In the genomic region with DNA sequence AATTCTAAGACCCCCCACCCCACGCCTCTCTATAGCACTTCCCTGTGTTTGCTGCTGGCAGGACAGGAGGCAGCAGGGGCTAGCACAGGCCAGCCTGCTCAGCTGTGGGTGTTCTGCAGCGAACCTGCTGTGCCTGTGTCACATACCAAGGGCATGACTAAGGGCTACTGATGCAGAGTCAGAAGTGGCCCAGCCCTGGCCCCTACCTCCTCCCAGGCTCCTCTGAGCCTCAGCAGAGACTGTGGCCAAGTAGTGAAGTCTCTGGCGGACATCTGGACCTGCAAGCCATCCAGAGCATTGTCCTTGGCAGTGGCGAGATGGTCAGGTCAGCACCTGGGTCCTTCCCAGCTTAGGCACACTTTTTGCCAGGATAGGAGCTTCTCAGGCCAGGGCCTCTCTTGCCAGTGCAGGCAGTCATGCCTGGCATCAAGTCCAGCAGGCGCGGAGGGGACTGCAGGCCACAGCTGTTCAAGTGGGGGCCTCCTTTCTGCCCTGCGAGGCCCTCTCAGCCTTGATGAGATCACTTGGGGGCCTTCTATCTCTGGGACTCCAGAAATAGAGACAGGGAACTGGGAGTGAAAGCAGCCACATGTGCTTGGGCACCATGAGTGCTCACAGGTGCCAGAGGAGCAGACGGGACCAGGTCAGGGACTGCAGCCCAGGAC, we compare ENCODE assay signal across 10 cellular contexts.
DNase-seq lines count a peak whose midpoint lies in the region; ATAC-seq and TF ChIP-seq lines count a peak whose summit lies in the region.
"Had no signal": no experiment of that assay in that cellular context is flagged by ENCODE, and none has a peak within 500 bp of the region (broad histone marks: within the 10 kb centered on the region; RNA-seq: fewer than 3 reads in every experiment).

No MANE protein-coding gene starts in this region.

- DNase-seq in Calu3 (peak; percentile 62), MG63 (peak; percentile 79), endodermal cell (peak; percentile 81), mesenteric fat pad (ENCODE audit: low spot score) (peak; percentile 67), thyroid gland (no peak)
- no peak for DNase-seq in stimulated activated CD4-positive, alpha-beta T cell treated with anti-CD3 and anti-CD28 coated beads, Interleukin-2, amount 100 ng/mL, for 48 hours
- DNase-seq: dermis blood vessel endothelial cell had no signal

- intact Hi-C loops in Calu3 (cut with micrococcal nuclease; ENCODE audit: unreplicated experiment) (no loop called here), thyroid gland (cut with DNase I) (no loop called here)

- H3K4me1 Mint-ChIP-seq in Calu3 (ENCODE audit: low read depth, unreplicated experiment) (peaks cover 12% of the 10 kb centered on the region), endodermal cell (no peaks in the 10 kb centered on the region)
- H3K4me1 Mint-ChIP-seq: memory B cell had no signal

- BruUV-seq in Calu3 (replicated peaks; lab: Mats Ljungman, UMichigan): no TSS peak

- H3K27me3 ChIP-seq in MG63: no peaks in the 10 kb centered on the region
- H3K27me3 ChIP-seq in endodermal cell (ENCODE audit: control insufficient read depth, insufficient read depth, low read length, poor library complexity, severe bottlenecking): no peaks in the 10 kb centered on the region
- no peaks in the 10 kb centered on the region for H3K27me3 ChIP-seq in thyroid gland

- H3K4me3 ChIP-seq in MG63 (no peak overlapping the region), endodermal cell (ENCODE audit: low read length) (no peak overlapping the region), thyroid gland (replicated peaks in 1 of 3) (no peak overlapping the region)

- ATAC-seq in GM18867 (IDR thresholded peaks at IDR 0.05; ENCODE audit: unreplicated experiment) (no peak), HG02610 (IDR thresholded peaks at IDR 0.05; ENCODE audit: unreplicated experiment) (no peak)

- no peak for TF ChIP-seq CTCF in Calu3 (IDR thresholded peaks at IDR 0.05; ENCODE audit: unreplicated experiment)
- TF ChIP-seq CTCF in endodermal cell (conservative IDR thresholded peaks at IDR 0.05): no peak
- TF ChIP-seq CTCF in thyroid gland (IDR thresholded peaks at IDR 0.05): no peak

- H3K9ac ChIP-seq in endodermal cell (ENCODE audit: extremely low read depth, low read length, poor library complexity, severe bottlenecking): no peak overlapping the region

- H3K27ac ChIP-seq in endodermal cell (ENCODE audit: low read depth, low read length): no peak overlapping the region
- no peak overlapping the region for H3K27ac ChIP-seq in thyroid gland

- H3K27me3 Mint-ChIP-seq in Calu3 (ENCODE audit: unreplicated experiment) (peaks cover 16% of the 10 kb centered on the region), endodermal cell (ENCODE audit: insufficient read depth) (peaks cover 5% of the 10 kb centered on the region)
- H3K27me3 Mint-ChIP-seq: memory B cell had no signal

- no peaks in the 10 kb centered on the region for H3K36me3 Mint-ChIP-seq in Calu3 (ENCODE audit: insufficient read depth, unreplicated experiment)
- H3K36me3 Mint-ChIP-seq in endodermal cell (ENCODE audit: low read depth): no peaks in the 10 kb centered on the region
- H3K36me3 Mint-ChIP-seq: memory B cell had no signal

- TF ChIP-seq POLR2A in thyroid gland (IDR thresholded peaks at IDR 0.05): no peak

- no peaks in the 10 kb centered on the region for H3K9me3 Mint-ChIP-seq in Calu3 (ENCODE audit: low read depth, unreplicated experiment)
- H3K9me3 Mint-ChIP-seq in endodermal cell: no peaks in the 10 kb centered on the region

- H3K4me3 Mint-ChIP-seq in Calu3 (ENCODE audit: low read depth, unreplicated experiment) (no peak overlapping the region), endodermal cell (no peak overlapping the region)
- H3K4me3 Mint-ChIP-seq: memory B cell had no signal

- H3K9me3 ChIP-seq in MG63 (no peaks in the 10 kb centered on the region), endodermal cell (ENCODE audit: control insufficient read depth, low read length) (no peaks in the 10 kb centered on the region), thyroid gland (no peaks in the 10 kb centered on the region)

- 86 to 91% methylated on average over 4 to 8 of the region's 8 CpGs for WGBS in endodermal cell (ENCODE audit: insufficient coverage in 1 of 2, insufficient read length in 1 of 2), 2 experiments
- WGBS in thyroid gland, 2 donors: 68 to 93% methylated on average over 7 of the region's 8 CpGs

- H3K36me3 ChIP-seq in MG63: no peaks in the 10 kb centered on the region
- H3K36me3 ChIP-seq in endodermal cell (ENCODE audit: control insufficient read depth, insufficient read depth, low read length): no peaks in the 10 kb centered on the region
- H3K36me3 ChIP-seq in thyroid gland: no peaks in the 10 kb centered on the region

- CTCF ChIA-PET in Calu3 (lab: Charles Lee): no interaction called here

- H3K27ac Mint-ChIP-seq in Calu3 (ENCODE audit: unreplicated experiment) (no peak overlapping the region), endodermal cell (no peak overlapping the region)
- H3K27ac Mint-ChIP-seq: memory B cell had no signal

- no peaks in the 10 kb centered on the region for H3K4me1 ChIP-seq in endodermal cell (ENCODE audit: control insufficient read depth, insufficient read depth, low read length)
- H3K4me1 ChIP-seq in thyroid gland: no peaks in the 10 kb centered on the region

Comparison
In these comparisons a context has a peak if more than half of its experiments do, and no peak if none do; other contexts are left out.
1. DNase-seq: peak in Calu3 (single experiment), MG63 (single experiment), endodermal cell (single experiment) and mesenteric fat pad (single experiment); none in stimulated activated CD4-positive, alpha-beta T cell treated with anti-CD3 and anti-CD28 coated beads, Interleukin-2, amount 100 ng/mL, for 48 hours (0 of 2) and thyroid gland (0 of 2).